In genomic region chr3:100329800-100330489, GRCh38 we compare ENCODE assay signal across 21 cellular contexts. TPM values are rescaled to one million over a fixed set of nuclear protein-coding genes. Genes with fewer than 3 reads are reported as not detected.
A peak's percentile ranks its signal among the peaks of the same experiment; 100 is the strongest.
DNase-seq lines count a peak whose midpoint lies in the region; TF ChIP-seq lines count a peak whose summit lies in the region.
"Had no signal": no experiment of that assay in that cellular context is flagged by ENCODE, and none has a peak within 500 bp of the region (broad histone marks: within the 10 kb centered on the region; RNA-seq: fewer than 3 reads in every experiment).

No MANE protein-coding gene starts in this region.

- CTCF ChIA-PET in HEK293 (lab: Yijun Ruan, JAX) = interaction anchor here (0.7 kb wide), 1 partner anchor 167 kb away, joined by 3 read pairs; no protein-coding TSS in a partner anchor

- peak; percentile 7 for DNase-seq in NCI-H345 (lab: John Stamatoyannopoulos, UW)
- no peak for DNase-seq in NCI-H345 treated with DMSO at 0.1 percent for 48 hours (lab: John Stamatoyannopoulos, UW; ENCODE audit: unreplicated experiment)
- peak; percentile 31 for DNase-seq in NCI-H69 (lab: John Stamatoyannopoulos, UW)
- no peak for DNase-seq in cerebellar cortex (ENCODE audit: low spot score)
- DNase-seq in NCI-H82 (lab: John Stamatoyannopoulos, UW) = no peak
- DNase-seq: BE2C, KG1, NCI-H1092 treated with DMSO at 0.1 percent for 48 hours, NCI-H1436 treated with DMSO at 0.1 percent for 48 hours, NCI-H2081 treated with DMSO at 0.1 percent for 48 hours, NCI-H524 treated with DMSO at 0.1 percent for 48 hours, PC-9, RPMI8226, SHP77, SW 1271 had no signal

- TF ChIP-seq RAD21 in liver (IDR thresholded peaks at IDR 0.05) = peak; percentile 11 to 27

- POLR2A ChIA-PET in HEK293 (lab: Yijun Ruan, JAX) = no interaction called here

- peaks cover 0 to 8% of the 10 kb centered on the region in 2 experiments; a peak in 1 of 3 replicates for H3K36me3 ChIP-seq in HEK293 (ENCODE audit: control insufficient read depth in 2 of 2, insufficient read depth in 1 of 2, low read length in 2 of 2)
- H3K36me3 ChIP-seq in liver (ENCODE audit: control insufficient read depth in 4 of 4, insufficient read depth in 3 of 4, low read depth in 1 of 4, low read length in 3 of 4) = no peaks in the 10 kb centered on the region
- H3K36me3 ChIP-seq: BE2C, HAP-1 had no signal

- TF ChIP-seq CTCF in HEK293 (tag by site-specific recombination; IDR thresholded peaks at IDR 0.05) (no peak), liver (IDR thresholded peaks at IDR 0.05; ENCODE audit: low read depth, low read length, missing input control) (no peak)

- H3K9ac ChIP-seq in liver (ENCODE audit: low read depth in 1 of 2, low read length in 2 of 2) = no peak overlapping the region

- H3K9me3 ChIP-seq in HEK293 (ENCODE audit: control insufficient read depth, insufficient read depth, low read depth, low read length) (no peaks in the 10 kb centered on the region), liver (ENCODE audit: control insufficient read depth in 4 of 4, low read length in 3 of 4) (no peaks in the 10 kb centered on the region)
- H3K9me3 ChIP-seq: BE2C, HAP-1 had no signal

- H3K27ac ChIP-seq in HEK293 (ENCODE audit: extremely low read depth, low read depth, low read length) (no peak overlapping the region), liver (ENCODE audit: low read depth in 1 of 2, low read length in 2 of 2) (peak overlapping the region; percentile 57 to 61)
- H3K27ac ChIP-seq: HL-60, PC-9, SK-N-MC had no signal

- 34% methylated on average over 4 of the region's 4 CpGs for WGBS in liver

- H3K4me1 ChIP-seq in HEK293 (ENCODE audit: control insufficient read depth, insufficient read depth, low read length) (no peaks in the 10 kb centered on the region), liver (ENCODE audit: control insufficient read depth in 4 of 4, insufficient read depth in 4 of 4, low read length in 3 of 4) (peaks cover 1 to 51% (median 22%) of the 10 kb centered on the region in 4 donors)
- H3K4me1 ChIP-seq: BE2C, HAP-1 had no signal

- no peaks in the 10 kb centered on the region for H3K27me3 ChIP-seq in liver (ENCODE audit: control insufficient read depth in 4 of 4, insufficient read depth in 4 of 4, low read length in 3 of 4)
- H3K27me3 ChIP-seq: BE2C had no signal

- H3K4me3 ChIP-seq in HEK293 (ENCODE audit: low read depth, low read length) (no peak overlapping the region), liver (ENCODE audit: low read depth in 1 of 3, low read length in 3 of 3) (no peak overlapping the region)
- H3K4me3 ChIP-seq: GM23338, HAP-1, PC-9, SK-N-MC had no signal

TF ChIP-seq in HEK293, 187 proteins besides CTCF, POLR2A, EP300 and RAD21:
- TF ChIP-seq GLIS1 (tag by site-specific recombination; IDR thresholded peaks at IDR 0.05) = no peak
- TF ChIP-seq ZNF184 (tag by site-specific recombination; IDR thresholded peaks at IDR 0.05) = peak; percentile 94

TF ChIP-seq in liver, 16 proteins besides CTCF, POLR2A, EP300 and RAD21:
- no peak for TF ChIP-seq JUND (IDR thresholded peaks at IDR 0.05)
- peak; percentile 47 for TF ChIP-seq SP1 (IDR thresholded peaks at IDR 0.05)
- TF ChIP-seq FOXA1 (IDR thresholded peaks at IDR 0.05) = peak; percentile 49
- peak; percentile 44 to 65 for TF ChIP-seq RXRA (IDR thresholded peaks at IDR 0.05)
- peak; percentile 28 to 67 for TF ChIP-seq HNF4A (conservative IDR thresholded peaks at IDR 0.05)
- TF ChIP-seq TAF1 (conservative IDR thresholded peaks at IDR 0.05) = no peak
- peak; percentile 14 for TF ChIP-seq MAX (IDR thresholded peaks at IDR 0.05)
- no peak for TF ChIP-seq HNF4G (IDR thresholded peaks at IDR 0.05)
- no peak for TF ChIP-seq ZBTB33 (IDR thresholded peaks at IDR 0.05)
- no peak for TF ChIP-seq GABPA (IDR thresholded peaks at IDR 0.05 in 1 of 2, conservative IDR thresholded peaks at IDR 0.05 in 1 of 2)
- TF ChIP-seq ATF3 (IDR thresholded peaks at IDR 0.05) = no peak
- peak; percentile 52 for TF ChIP-seq YY1 (IDR thresholded peaks at IDR 0.05)
- TF ChIP-seq REST (IDR thresholded peaks at IDR 0.05) = no peak
- TF ChIP-seq EGR1 (IDR thresholded peaks at IDR 0.05; ENCODE audit: low read depth in 2 of 2) = no peak
- peak; percentile 70 for TF ChIP-seq FOXA2 (IDR thresholded peaks at IDR 0.05)
- no peak for TF ChIP-seq NR2F2 (IDR thresholded peaks at IDR 0.05)

RNA-seq across cellular contexts. Expression of gene NIT2, which starts 4.6 kb away (rescaled TPM):
- total RNA-seq in liver = 10 to 100 TPM; 32.4 to 49.2 TPM
- 100 to 1,000 TPM in 1 of 2 donors, 10 to 100 TPM in 1; 61.4 to 243 TPM for polyA plus RNA-seq in liver

Comparison
In these comparisons a context has a peak if more than half of its experiments do, and no peak if none do; other contexts are left out.
1. DNase-seq: peak in NCI-H345 (single experiment) and NCI-H69 (single experiment); none in NCI-H345 treated with DMSO at 0.1 percent for 48 hours (single experiment), cerebellar cortex (single experiment) and NCI-H82 (single experiment).